ENCODE assay signal across 12 cellular contexts in genomic region chr6:108156180-108156937, GRCh38. TPM values are rescaled to one million over a fixed set of nuclear protein-coding genes. Genes with fewer than 3 reads are reported as not detected.
DNase-seq lines count a peak whose midpoint lies in the region; ATAC-seq and TF ChIP-seq lines count a peak whose summit lies in the region.
"Had no signal": no experiment of that assay in that cellular context is flagged by ENCODE, and none has a peak within 500 bp of the region (broad histone marks: within the 10 kb centered on the region; RNA-seq: fewer than 3 reads in every experiment).

No MANE protein-coding gene starts in this region.

- H3K9ac ChIP-seq in mesenchymal stem cell (ENCODE audit: low read length), result no peak overlapping the region

- no peak overlapping the region for H2BK5ac ChIP-seq in mesenchymal stem cell (ENCODE audit: low read depth, low read length, poor library complexity, severe bottlenecking)

- no peak overlapping the region for H3K14ac ChIP-seq in mesenchymal stem cell (ENCODE audit: low read length in 2 of 2)

- DNase-seq in D341Med (ENCODE audit: low spot score) (peak; percentile 33), T-helper 17 cell (no peak), myocyte (ENCODE audit: low read depth) (peak; percentile 64), left ventricle myocardium superior (no peak), mesenchymal stem cell (no peak)
- DNase-seq: activated T-cell treated with anti-CD3 and anti-CD28 coated beads for 4 hours, body of pancreas had no signal

- H3K4me2 ChIP-seq in mesenchymal stem cell (ENCODE audit: low read length, poor library complexity, severe bottlenecking), result no peak overlapping the region

- H3K9me3 ChIP-seq in HEK293 (ENCODE audit: control insufficient read depth, insufficient read depth, low read depth, low read length) (no peaks in the 10 kb centered on the region), T-helper 17 cell (ENCODE audit: control insufficient read depth, low read length, poor library complexity, severe bottlenecking) (no peaks in the 10 kb centered on the region), mesenchymal stem cell (ENCODE audit: control insufficient read depth, low read length) (peaks cover 2% of the 10 kb centered on the region)
- H3K9me3 ChIP-seq: body of pancreas, tibial nerve had no signal

- H3K4me1 Mint-ChIP-seq in T-helper 17 cell, result peaks cover 10% of the 10 kb centered on the region

- H2BK12ac ChIP-seq in mesenchymal stem cell (ENCODE audit: low read length in 2 of 2), result no peak overlapping the region

- no peak overlapping the region for H3K27ac Mint-ChIP-seq in T-helper 17 cell

- intact Hi-C loops in left ventricle myocardium superior (cut with micrococcal nuclease), result no loop called here

- no peak overlapping the region for H4K91ac ChIP-seq in mesenchymal stem cell (ENCODE audit: low read length)

- H3K36me3 Mint-ChIP-seq in T-helper 17 cell (ENCODE audit: low read depth), result peaks cover 6% of the 10 kb centered on the region

- H3K23ac ChIP-seq in mesenchymal stem cell (ENCODE audit: low read length in 2 of 2), result no peak overlapping the region

- H3K27ac ChIP-seq in HEK293 (ENCODE audit: extremely low read depth, low read depth, low read length) (no peak overlapping the region), mesenchymal stem cell (ENCODE audit: low read length, poor library complexity, severe bottlenecking) (no peak overlapping the region)
- H3K27ac ChIP-seq: body of pancreas, tibial nerve had no signal

- no peak overlapping the region for H3K18ac ChIP-seq in mesenchymal stem cell (ENCODE audit: low read depth in 1 of 2, low read length in 2 of 2)

- H3K4me3 Mint-ChIP-seq in T-helper 17 cell, result peak overlapping the region; percentile 77

- WGBS in mesenchymal stem cell, result 22% methylated on average over 10 of the region's 10 CpGs

- peaks cover 75 to 89% of the 10 kb centered on the region in 2 experiments for H3K27me3 ChIP-seq in mesenchymal stem cell (ENCODE audit: control insufficient read depth in 1 of 2, insufficient read depth in 1 of 2, low read length in 2 of 2)

- TF ChIP-seq CTCF in HEK293 (tag by site-specific recombination; IDR thresholded peaks at IDR 0.05), result no peak

- no peak overlapping the region for H2BK120ac ChIP-seq in mesenchymal stem cell (ENCODE audit: low read depth, low read length)

- H3K79me1 ChIP-seq in mesenchymal stem cell (replicated peaks; ENCODE audit: low read length, poor library complexity, severe bottlenecking), result no peaks in the 10 kb centered on the region

- no peak overlapping the region for H2AK5ac ChIP-seq in mesenchymal stem cell (ENCODE audit: low read length, severe bottlenecking)

- CTCF ChIA-PET in HEK293 (lab: Yijun Ruan, JAX), result no interaction called here

- H2BK15ac ChIP-seq in mesenchymal stem cell (ENCODE audit: low read depth, poor library complexity, severe bottlenecking), result no peak overlapping the region

- no peaks in the 10 kb centered on the region for H3K4me1 ChIP-seq in HEK293 (ENCODE audit: control insufficient read depth, insufficient read depth, low read length)
- H3K4me1 ChIP-seq in mesenchymal stem cell (ENCODE audit: control insufficient read depth, insufficient read depth, low read depth, low read length), result peaks cover 8% of the 10 kb centered on the region

- no peak overlapping the region for H3K4ac ChIP-seq in mesenchymal stem cell (ENCODE audit: low read depth in 1 of 2, low read length in 2 of 2)

- no peak overlapping the region for H4K8ac ChIP-seq in mesenchymal stem cell (ENCODE audit: low read length)

- ATAC-seq in T-helper 17 cell (no peak), left ventricle myocardium superior (no peak), HG03175 (IDR thresholded peaks at IDR 0.05; ENCODE audit: unreplicated experiment) (no peak), GM19328 (IDR thresholded peaks at IDR 0.05; ENCODE audit: unreplicated experiment) (no peak)

- POLR2A ChIA-PET in HEK293 (lab: Yijun Ruan, JAX), result interaction anchor here (0.7 kb wide), 1 partner anchor 9 kb away, joined by 3 read pairs; the partner anchor contains the start of gene NR2E1

- H3K4me3 ChIP-seq in HEK293 (ENCODE audit: low read depth, low read length), result no peak overlapping the region
- no peak overlapping the region for H3K4me3 ChIP-seq in mesenchymal stem cell (ENCODE audit: insufficient read depth in 1 of 2, low read depth in 1 of 2, low read length in 2 of 2)
- H3K4me3 ChIP-seq: body of pancreas had no signal

- no peak overlapping the region for H2AFZ ChIP-seq in mesenchymal stem cell (ENCODE audit: low read depth, low read length)

- H3K36me3 ChIP-seq in HEK293 (ENCODE audit: control insufficient read depth in 2 of 2, insufficient read depth in 1 of 2, low read length in 2 of 2), result no peaks in the 10 kb centered on the region
- no peaks in the 10 kb centered on the region for H3K36me3 ChIP-seq in mesenchymal stem cell (ENCODE audit: control insufficient read depth in 1 of 2, insufficient read depth in 2 of 2, low read depth in 1 of 2, low read length in 2 of 2)
- H3K36me3 ChIP-seq: tibial nerve had no signal

- H3K27me3 Mint-ChIP-seq in T-helper 17 cell, result peaks cover 86% of the 10 kb centered on the region

TF ChIP-seq in HEK293, 187 proteins besides CTCF, POLR2A, EP300 and RAD21:
- TF ChIP-seq ZNF335 (tag by site-specific recombination; conservative IDR thresholded peaks at IDR 0.05) (0 out of 2 replicates have a peak, but pooled peaks have one; percentile 14), ZIC2 (tag by site-specific recombination; IDR thresholded peaks at IDR 0.05) (peak; percentile 85), KLF9 (tag by site-specific recombination; IDR thresholded peaks at IDR 0.05; ENCODE audit: low read depth) (no peak)
- TF ChIP-seq, protein P1, sequence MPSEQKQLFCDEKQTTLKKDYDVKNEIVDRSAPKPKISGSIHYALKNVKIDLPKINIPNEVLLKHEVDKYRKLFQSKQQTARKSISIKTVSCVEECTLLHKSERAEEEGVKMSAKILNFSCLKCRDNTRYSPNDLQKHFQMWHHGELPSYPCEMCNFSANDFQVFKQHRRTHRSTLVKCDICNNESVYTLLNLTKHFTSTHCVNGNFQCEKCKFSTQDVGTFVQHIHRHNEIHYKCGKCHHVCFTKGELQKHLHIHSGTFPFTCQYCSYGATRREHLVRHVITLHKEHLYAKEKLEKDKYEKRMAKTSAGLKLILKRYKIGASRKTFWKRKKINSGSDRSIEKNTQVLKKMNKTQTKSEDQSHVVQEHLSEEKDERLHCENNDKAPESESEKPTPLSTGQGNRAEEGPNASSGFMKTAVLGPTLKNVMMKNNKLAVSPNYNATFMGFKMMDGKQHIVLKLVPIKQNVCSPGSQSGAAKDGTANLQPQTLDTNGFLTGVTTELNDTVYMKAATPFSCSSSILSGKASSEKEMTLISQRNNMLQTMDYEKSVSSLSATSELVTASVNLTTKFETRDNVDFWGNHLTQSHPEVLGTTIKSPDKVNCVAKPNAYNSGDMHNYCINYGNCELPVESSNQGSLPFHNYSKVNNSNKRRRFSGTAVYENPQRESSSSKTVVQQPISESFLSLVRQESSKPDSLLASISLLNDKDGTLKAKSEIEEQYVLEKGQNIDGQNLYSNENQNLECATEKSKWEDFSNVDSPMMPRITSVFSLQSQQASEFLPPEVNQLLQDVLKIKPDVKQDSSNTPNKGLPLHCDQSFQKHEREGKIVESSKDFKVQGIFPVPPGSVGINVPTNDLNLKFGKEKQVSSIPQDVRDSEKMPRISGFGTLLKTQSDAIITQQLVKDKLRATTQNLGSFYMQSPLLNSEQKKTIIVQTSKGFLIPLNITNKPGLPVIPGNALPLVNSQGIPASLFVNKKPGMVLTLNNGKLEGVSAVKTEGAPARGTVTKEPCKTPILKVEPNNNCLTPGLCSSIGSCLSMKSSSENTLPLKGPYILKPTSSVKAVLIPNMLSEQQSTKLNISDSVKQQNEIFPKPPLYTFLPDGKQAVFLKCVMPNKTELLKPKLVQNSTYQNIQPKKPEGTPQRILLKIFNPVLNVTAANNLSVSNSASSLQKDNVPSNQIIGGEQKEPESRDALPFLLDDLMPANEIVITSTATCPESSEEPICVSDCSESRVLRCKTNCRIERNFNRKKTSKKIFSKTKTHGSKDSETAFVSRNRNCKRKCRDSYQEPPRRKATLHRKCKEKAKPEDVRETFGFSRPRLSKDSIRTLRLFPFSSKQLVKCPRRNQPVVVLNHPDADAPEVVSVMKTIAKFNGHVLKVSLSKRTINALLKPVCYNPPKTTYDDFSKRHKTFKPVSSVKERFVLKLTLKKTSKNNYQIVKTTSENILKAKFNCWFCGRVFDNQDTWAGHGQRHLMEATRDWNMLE (tag by site-specific recombination; conservative IDR thresholded peaks at IDR 0.05; ENCODE audit: low read depth), result no peak

RNA-seq across cellular contexts. Expression of gene NR2E1, which starts 9.5 kb away (rescaled TPM):
- not detected for total RNA-seq in T-helper 17 cell
- total RNA-seq in myocyte, result not detected in 2 replicates
- not detected for polyA plus RNA-seq in myocyte (2012)
- not detected for total RNA-seq in left ventricle myocardium superior
- not detected for polyA plus RNA-seq in mesenchymal stem cell (2013, experiment 1 of 2)
- polyA plus RNA-seq in mesenchymal stem cell (2013, experiment 2 of 2), result not detected
- total RNA-seq: body of pancreas, posterior vena cava, tibial nerve had no signal

Comparison
In these comparisons a context has a peak if more than half of its experiments do, and no peak if none do; other contexts are left out.
1. DNase-seq: peak in D341Med (single experiment) and myocyte (single experiment); none in T-helper 17 cell (0 of 3), left ventricle myocardium superior (single experiment) and mesenchymal stem cell (single experiment).